ENCODE assay signal across 1 cellular context in the genomic region with DNA sequence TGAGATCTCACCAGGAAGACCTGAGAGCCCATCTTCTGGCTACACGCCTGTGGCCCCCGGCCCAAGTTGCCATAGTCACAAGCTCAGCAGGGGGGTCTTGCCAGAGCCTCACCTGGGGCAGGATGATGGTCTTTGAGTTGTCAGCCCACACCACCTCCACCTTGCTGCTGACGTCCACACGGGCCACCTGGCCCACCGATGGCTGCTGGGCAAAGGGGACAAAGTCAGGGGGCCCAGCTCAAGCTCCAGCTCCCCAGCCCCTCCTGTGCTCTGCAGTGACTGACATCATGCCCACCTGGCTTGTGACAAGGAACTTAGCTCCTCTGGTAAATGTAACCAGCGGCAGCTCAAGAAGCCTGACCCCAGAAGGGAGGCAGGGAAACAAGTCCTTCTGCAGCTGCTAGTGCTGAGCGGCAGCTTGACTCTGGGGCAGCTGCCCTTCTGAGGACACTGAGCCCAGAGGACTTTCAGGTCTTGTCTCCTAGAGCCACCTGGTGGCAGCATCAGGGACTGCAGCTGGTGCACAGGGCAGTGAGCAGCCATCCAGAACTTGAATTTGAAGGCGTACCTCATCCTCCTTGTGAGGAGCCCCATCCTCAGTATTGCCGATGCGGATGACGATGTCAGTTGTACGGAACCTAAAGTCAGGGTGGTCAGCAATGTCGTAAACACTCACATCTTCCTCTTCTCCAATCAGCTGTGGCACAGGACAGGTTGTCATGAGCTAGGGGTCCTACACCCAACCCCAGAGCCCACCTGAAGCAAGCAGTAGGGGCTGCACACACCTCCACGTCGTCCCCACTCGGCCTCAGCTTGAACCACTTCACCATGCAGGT.
TF ChIP-seq lines count a peak whose summit lies in the region.

No MANE protein-coding gene starts in this region.

TF ChIP-seq in HepG2, 621 proteins besides CTCF, POLR2A, EP300 and RAD21 (continued from another document and continues in another):
- TF ChIP-seq TEAD3 (CRISPR knock-in tag; optimal IDR thresholded peaks at IDR 0.05; ENCODE audit: borderline replicate concordance) (peak; percentile 69), YEATS4 (CRISPR knock-in tag; IDR thresholded peaks at IDR 0.05; ENCODE audit: borderline replicate concordance) (no peak), TBP (CRISPR knock-in tag; IDR thresholded peaks at IDR 0.05) (peak; percentile 93), HDAC2 (CRISPR knock-in tag; IDR thresholded peaks at IDR 0.05) (no peak; the same call in 1 of the 2 replicates), JARID2 (CRISPR knock-in tag; IDR thresholded peaks at IDR 0.05; ENCODE audit: insufficient replicate concordance) (peak; percentile 68), ELF3 (CRISPR knock-in tag; IDR thresholded peaks at IDR 0.05) (peak; percentile 27; the same call in 1 of the 2 replicates), MED1 (CRISPR knock-in tag; IDR thresholded peaks at IDR 0.05) (peak; percentile 35; the same call in 1 of the 2 replicates), TSC22D2 (CRISPR knock-in tag; IDR thresholded peaks at IDR 0.05; ENCODE audit: borderline replicate concordance) (no peak), ARHGAP35 (CRISPR knock-in tag; IDR thresholded peaks at IDR 0.05; ENCODE audit: borderline replicate concordance) (peak; percentile 55; the same call in 1 of the 2 replicates), HOXA3 (CRISPR knock-in tag; IDR thresholded peaks at IDR 0.05) (peak; percentile 57), GABPB1 (CRISPR knock-in tag; IDR thresholded peaks at IDR 0.05) (peak; percentile 26; the same call in 1 of the 2 replicates), ZSCAN12 (CRISPR knock-in tag; IDR thresholded peaks at IDR 0.05) (no peak), GLI4 (CRISPR knock-in tag; IDR thresholded peaks at IDR 0.05; ENCODE audit: borderline replicate concordance) (no peak), ZNF672 (CRISPR knock-in tag; IDR thresholded peaks at IDR 0.05) (no peak), ZNF431 (CRISPR knock-in tag; IDR thresholded peaks at IDR 0.05; ENCODE audit: borderline replicate concordance, low read depth) (no peak), XRCC5 (optimal IDR thresholded peaks at IDR 0.05; ENCODE audit: low read length) (peak; percentile 82), SAP130 (CRISPR knock-in tag; IDR thresholded peaks at IDR 0.05; ENCODE audit: low read depth) (peak; percentile 40; the same call in 1 of the 2 replicates), ZNF557 (CRISPR knock-in tag; IDR thresholded peaks at IDR 0.05) (peak; percentile 69; the same call in 1 of the 2 replicates), MAZ (IDR thresholded peaks at IDR 0.05; ENCODE audit: borderline replicate concordance, low read depth, low read length) (no peak), MAZ (CRISPR knock-in tag; IDR thresholded peaks at IDR 0.05; ENCODE audit: low read depth) (peak; percentile 74), ZNF614 (CRISPR knock-in tag; IDR thresholded peaks at IDR 0.05; ENCODE audit: borderline replicate concordance) (peak; percentile 81; the same call in 1 of the 2 replicates), ZFP62 (CRISPR knock-in tag; IDR thresholded peaks at IDR 0.05) (0 out of 2 replicates have a peak, but pooled peaks have one; percentile 64), SUZ12 (IDR thresholded peaks at IDR 0.05; ENCODE audit: low read depth, low read length) (peak; percentile 9; the same call in 1 of the 2 replicates)
- TF ChIP-seq, protein P1, sequence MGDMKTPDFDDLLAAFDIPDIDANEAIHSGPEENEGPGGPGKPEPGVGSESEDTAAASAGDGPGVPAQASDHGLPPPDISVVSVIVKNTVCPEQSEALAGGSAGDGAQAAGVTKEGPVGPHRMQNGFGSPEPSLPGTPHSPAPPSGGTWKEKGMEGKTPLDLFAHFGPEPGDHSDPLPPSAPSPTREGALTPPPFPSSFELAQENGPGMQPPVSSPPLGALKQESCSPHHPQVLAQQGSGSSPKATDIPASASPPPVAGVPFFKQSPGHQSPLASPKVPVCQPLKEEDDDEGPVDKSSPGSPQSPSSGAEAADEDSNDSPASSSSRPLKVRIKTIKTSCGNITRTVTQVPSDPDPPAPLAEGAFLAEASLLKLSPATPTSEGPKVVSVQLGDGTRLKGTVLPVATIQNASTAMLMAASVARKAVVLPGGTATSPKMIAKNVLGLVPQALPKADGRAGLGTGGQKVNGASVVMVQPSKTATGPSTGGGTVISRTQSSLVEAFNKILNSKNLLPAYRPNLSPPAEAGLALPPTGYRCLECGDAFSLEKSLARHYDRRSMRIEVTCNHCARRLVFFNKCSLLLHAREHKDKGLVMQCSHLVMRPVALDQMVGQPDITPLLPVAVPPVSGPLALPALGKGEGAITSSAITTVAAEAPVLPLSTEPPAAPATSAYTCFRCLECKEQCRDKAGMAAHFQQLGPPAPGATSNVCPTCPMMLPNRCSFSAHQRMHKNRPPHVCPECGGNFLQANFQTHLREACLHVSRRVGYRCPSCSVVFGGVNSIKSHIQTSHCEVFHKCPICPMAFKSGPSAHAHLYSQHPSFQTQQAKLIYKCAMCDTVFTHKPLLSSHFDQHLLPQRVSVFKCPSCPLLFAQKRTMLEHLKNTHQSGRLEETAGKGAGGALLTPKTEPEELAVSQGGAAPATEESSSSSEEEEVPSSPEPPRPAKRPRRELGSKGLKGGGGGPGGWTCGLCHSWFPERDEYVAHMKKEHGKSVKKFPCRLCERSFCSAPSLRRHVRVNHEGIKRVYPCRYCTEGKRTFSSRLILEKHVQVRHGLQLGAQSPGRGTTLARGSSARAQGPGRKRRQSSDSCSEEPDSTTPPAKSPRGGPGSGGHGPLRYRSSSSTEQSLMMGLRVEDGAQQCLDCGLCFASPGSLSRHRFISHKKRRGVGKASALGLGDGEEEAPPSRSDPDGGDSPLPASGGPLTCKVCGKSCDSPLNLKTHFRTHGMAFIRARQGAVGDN (CRISPR knock-in tag; IDR thresholded peaks at IDR 0.05): peak; percentile 53
- TF ChIP-seq, protein P2, sequence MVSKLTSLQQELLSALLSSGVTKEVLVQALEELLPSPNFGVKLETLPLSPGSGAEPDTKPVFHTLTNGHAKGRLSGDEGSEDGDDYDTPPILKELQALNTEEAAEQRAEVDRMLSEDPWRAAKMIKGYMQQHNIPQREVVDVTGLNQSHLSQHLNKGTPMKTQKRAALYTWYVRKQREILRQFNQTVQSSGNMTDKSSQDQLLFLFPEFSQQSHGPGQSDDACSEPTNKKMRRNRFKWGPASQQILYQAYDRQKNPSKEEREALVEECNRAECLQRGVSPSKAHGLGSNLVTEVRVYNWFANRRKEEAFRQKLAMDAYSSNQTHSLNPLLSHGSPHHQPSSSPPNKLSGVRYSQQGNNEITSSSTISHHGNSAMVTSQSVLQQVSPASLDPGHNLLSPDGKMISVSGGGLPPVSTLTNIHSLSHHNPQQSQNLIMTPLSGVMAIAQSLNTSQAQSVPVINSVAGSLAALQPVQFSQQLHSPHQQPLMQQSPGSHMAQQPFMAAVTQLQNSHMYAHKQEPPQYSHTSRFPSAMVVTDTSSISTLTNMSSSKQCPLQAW (CRISPR knock-in tag; IDR thresholded peaks at IDR 0.05): peak; percentile 53; the same call in 1 of the 2 replicates
- TF ChIP-seq, protein P3, sequence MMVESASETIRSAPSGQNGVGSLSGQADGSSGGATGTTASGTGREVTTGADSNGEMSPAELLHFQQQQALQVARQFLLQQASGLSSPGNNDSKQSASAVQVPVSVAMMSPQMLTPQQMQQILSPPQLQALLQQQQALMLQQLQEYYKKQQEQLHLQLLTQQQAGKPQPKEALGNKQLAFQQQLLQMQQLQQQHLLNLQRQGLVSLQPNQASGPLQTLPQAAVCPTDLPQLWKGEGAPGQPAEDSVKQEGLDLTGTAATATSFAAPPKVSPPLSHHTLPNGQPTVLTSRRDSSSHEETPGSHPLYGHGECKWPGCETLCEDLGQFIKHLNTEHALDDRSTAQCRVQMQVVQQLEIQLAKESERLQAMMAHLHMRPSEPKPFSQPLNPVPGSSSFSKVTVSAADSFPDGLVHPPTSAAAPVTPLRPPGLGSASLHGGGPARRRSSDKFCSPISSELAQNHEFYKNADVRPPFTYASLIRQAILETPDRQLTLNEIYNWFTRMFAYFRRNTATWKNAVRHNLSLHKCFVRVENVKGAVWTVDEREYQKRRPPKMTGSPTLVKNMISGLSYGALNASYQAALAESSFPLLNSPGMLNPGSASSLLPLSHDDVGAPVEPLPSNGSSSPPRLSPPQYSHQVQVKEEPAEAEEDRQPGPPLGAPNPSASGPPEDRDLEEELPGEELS (CRISPR knock-in tag; IDR thresholded peaks at IDR 0.05): 0 out of 2 replicates have a peak, but pooled peaks have one; percentile 27
- TF ChIP-seq, protein P4, sequence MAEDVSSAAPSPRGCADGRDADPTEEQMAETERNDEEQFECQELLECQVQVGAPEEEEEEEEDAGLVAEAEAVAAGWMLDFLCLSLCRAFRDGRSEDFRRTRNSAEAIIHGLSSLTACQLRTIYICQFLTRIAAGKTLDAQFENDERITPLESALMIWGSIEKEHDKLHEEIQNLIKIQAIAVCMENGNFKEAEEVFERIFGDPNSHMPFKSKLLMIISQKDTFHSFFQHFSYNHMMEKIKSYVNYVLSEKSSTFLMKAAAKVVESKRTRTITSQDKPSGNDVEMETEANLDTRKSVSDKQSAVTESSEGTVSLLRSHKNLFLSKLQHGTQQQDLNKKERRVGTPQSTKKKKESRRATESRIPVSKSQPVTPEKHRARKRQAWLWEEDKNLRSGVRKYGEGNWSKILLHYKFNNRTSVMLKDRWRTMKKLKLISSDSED (CRISPR knock-in tag; IDR thresholded peaks at IDR 0.05): no peak
- TF ChIP-seq, protein P5, sequence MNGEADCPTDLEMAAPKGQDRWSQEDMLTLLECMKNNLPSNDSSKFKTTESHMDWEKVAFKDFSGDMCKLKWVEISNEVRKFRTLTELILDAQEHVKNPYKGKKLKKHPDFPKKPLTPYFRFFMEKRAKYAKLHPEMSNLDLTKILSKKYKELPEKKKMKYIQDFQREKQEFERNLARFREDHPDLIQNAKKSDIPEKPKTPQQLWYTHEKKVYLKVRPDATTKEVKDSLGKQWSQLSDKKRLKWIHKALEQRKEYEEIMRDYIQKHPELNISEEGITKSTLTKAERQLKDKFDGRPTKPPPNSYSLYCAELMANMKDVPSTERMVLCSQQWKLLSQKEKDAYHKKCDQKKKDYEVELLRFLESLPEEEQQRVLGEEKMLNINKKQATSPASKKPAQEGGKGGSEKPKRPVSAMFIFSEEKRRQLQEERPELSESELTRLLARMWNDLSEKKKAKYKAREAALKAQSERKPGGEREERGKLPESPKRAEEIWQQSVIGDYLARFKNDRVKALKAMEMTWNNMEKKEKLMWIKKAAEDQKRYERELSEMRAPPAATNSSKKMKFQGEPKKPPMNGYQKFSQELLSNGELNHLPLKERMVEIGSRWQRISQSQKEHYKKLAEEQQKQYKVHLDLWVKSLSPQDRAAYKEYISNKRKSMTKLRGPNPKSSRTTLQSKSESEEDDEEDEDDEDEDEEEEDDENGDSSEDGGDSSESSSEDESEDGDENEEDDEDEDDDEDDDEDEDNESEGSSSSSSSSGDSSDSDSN (CRISPR knock-in tag; IDR thresholded peaks at IDR 0.05): no peak
- TF ChIP-seq, protein P6, sequence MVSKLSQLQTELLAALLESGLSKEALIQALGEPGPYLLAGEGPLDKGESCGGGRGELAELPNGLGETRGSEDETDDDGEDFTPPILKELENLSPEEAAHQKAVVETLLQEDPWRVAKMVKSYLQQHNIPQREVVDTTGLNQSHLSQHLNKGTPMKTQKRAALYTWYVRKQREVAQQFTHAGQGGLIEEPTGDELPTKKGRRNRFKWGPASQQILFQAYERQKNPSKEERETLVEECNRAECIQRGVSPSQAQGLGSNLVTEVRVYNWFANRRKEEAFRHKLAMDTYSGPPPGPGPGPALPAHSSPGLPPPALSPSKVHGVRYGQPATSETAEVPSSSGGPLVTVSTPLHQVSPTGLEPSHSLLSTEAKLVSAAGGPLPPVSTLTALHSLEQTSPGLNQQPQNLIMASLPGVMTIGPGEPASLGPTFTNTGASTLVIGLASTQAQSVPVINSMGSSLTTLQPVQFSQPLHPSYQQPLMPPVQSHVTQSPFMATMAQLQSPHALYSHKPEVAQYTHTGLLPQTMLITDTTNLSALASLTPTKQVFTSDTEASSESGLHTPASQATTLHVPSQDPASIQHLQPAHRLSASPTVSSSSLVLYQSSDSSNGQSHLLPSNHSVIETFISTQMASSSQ (IDR thresholded peaks at IDR 0.05; ENCODE audit: low read depth): no peak
- TF ChIP-seq, protein P6 (CRISPR knock-in tag; IDR thresholded peaks at IDR 0.05; ENCODE audit: borderline replicate concordance): peak; percentile 63
- TF ChIP-seq, protein P7, sequence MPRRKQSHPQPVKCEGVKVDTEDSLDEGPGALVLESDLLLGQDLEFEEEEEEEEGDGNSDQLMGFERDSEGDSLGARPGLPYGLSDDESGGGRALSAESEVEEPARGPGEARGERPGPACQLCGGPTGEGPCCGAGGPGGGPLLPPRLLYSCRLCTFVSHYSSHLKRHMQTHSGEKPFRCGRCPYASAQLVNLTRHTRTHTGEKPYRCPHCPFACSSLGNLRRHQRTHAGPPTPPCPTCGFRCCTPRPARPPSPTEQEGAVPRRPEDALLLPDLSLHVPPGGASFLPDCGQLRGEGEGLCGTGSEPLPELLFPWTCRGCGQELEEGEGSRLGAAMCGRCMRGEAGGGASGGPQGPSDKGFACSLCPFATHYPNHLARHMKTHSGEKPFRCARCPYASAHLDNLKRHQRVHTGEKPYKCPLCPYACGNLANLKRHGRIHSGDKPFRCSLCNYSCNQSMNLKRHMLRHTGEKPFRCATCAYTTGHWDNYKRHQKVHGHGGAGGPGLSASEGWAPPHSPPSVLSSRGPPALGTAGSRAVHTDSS (CRISPR knock-in tag; conservative IDR thresholded peaks at IDR 0.05): 0 out of 2 replicates have a peak, but pooled peaks have one; percentile 60
- TF ChIP-seq, protein P8, sequence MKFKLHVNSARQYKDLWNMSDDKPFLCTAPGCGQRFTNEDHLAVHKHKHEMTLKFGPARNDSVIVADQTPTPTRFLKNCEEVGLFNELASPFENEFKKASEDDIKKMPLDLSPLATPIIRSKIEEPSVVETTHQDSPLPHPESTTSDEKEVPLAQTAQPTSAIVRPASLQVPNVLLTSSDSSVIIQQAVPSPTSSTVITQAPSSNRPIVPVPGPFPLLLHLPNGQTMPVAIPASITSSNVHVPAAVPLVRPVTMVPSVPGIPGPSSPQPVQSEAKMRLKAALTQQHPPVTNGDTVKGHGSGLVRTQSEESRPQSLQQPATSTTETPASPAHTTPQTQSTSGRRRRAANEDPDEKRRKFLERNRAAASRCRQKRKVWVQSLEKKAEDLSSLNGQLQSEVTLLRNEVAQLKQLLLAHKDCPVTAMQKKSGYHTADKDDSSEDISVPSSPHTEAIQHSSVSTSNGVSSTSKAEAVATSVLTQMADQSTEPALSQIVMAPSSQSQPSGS (CRISPR knock-in tag; IDR thresholded peaks at IDR 0.05): no peak
